Comparison of ENCODE assay signal across 8 cellular contexts in genomic region chr5:170278611-170279500, GRCh38.
DNase-seq lines count a peak whose midpoint lies in the region; ATAC-seq lines count a peak whose summit lies in the region.

No MANE protein-coding gene starts in this region.

- no peaks in the 10 kb centered on the region for H3K27me3 ChIP-seq in HAP-1 (ENCODE audit: low read depth)

- peak; percentile 96 for ATAC-seq in GM18907 (IDR thresholded peaks at IDR 0.05; ENCODE audit: unreplicated experiment)
- ATAC-seq in HG03060 (IDR thresholded peaks at IDR 0.05; ENCODE audit: low read depth, unreplicated experiment): peak; percentile 77

- no peaks in the 10 kb centered on the region for H3K9me3 ChIP-seq in HAP-1

- DNase-seq in T follicular helper cell (ENCODE audit: low read depth): peak; percentile 81
- peak; percentile 76 for DNase-seq in activated naive CD4-positive, alpha-beta T cell treated with anti-CD3 and anti-CD28 coated beads, Interleukin-2, amount 50 U/mL, for 16 hours
- peak; percentile 42 for DNase-seq in pons (ENCODE audit: low spot score)
- no peak for DNase-seq in HAP-1 (ENCODE audit: low spot score in 2 of 2)
- no peak for DNase-seq in kidney tubule cell (ENCODE audit: low spot score)
- no peak for DNase-seq in T1000 (lab: John Stamatoyannopoulos, UW)

- H3K36me3 ChIP-seq in HAP-1 (replicated peaks): no peaks in the 10 kb centered on the region

- in situ Hi-C loops in HAP-1 (cut with MboI; ENCODE audit: low sequenced_read_pairs): no loop called here

- no peak overlapping the region for H3K4me3 ChIP-seq in HAP-1

- no peaks in the 10 kb centered on the region for H3K4me1 ChIP-seq in HAP-1

Comparison
In these comparisons a context has a peak if more than half of its experiments do, and no peak if none do; other contexts are left out.
1. DNase-seq: peak in T follicular helper cell (single experiment), activated naive CD4-positive, alpha-beta T cell treated with anti-CD3 and anti-CD28 coated beads, Interleukin-2, amount 50 U/mL, for 16 hours (single experiment) and pons (single experiment); none in HAP-1 (0 of 2), kidney tubule cell (single experiment) and T1000 (single experiment).